Comparison of ENCODE assay signal across 8 cellular contexts in the genomic region with DNA sequence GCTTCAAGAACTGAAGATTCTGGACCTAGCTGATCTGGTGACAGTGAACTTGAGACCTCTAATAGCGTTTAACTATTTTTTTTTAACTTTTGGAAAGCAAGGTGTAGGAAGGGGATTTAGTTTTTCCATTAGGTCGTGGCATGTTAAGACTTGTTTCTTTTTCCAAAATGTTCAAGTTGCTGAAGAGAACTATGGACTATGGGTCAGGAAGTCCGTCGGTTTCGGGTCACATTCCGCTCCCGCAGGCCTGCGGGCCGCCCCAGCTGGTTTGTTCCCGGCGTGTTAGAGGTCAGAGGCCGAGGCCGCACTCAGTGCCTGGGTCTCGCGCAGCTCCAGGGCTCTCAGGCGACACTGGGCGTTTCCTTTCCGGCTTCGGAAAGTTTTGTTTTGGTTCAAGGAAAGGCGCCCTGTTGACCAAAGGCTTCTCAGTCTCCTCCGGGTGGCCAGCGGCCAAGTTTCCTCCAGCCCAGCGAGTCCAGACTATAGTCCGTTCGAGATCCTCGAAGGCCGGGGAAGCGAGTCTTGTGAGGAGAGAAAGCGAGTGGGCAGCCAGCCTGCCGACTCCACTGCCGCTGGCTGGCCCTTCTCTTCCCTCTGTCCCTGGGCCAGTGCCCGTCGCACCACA. TPM values are rescaled to one million over a fixed set of nuclear protein-coding genes. Genes with fewer than 3 reads are reported as not detected.
DNase-seq lines count a peak whose midpoint lies in the region; ATAC-seq and TF ChIP-seq lines count a peak whose summit lies in the region.

No MANE protein-coding gene starts in this region.

- DNase-seq in HCT116 (ENCODE audit: low read depth, low spot score) = no peak
- DNase-seq in NCI-H774 (lab: John Stamatoyannopoulos, UW) = peak; percentile 62
- peak; percentile 11 for DNase-seq in cortex of kidney (lab: John Stamatoyannopoulos, UW)
- DNase-seq in mesendoderm = peak; percentile 74
- peak; percentile 78 for DNase-seq in transverse colon
- no peak for DNase-seq in DMS153 (lab: John Stamatoyannopoulos, UW)

- H3K9ac ChIP-seq in HCT116 (ENCODE audit: low read length) = peak overlapping the region; percentile 83
- peak overlapping the region; percentile 78 for H3K9ac ChIP-seq in mesendoderm (ENCODE audit: low read length)

- in situ Hi-C loops in transverse colon (cut with MboI; ENCODE audit: low pct_ligation_motif_present in 1 of 4, low pct_unique_long_range_greater_than_20kb in 1 of 4, low sequenced_read_pairs in 3 of 4) = loop anchor here in 1 of 4 donors (10.0 kb wide), 1 partner anchor 250 kb away; no protein-coding TSS in a partner anchor

- intact Hi-C loops in HCT116 (cut with micrococcal nuclease) (loop anchor here (10.0 kb wide), 2 partner anchors 260 to 500 kb away; no protein-coding TSS in a partner anchor), transverse colon (cut with DNase I; ENCODE audit: low total_unique reads) (no loop called here)

- no CpG with 5 or more reads among the region's 33 CpGs for WGBS in mesendoderm (ENCODE audit: extremely low coverage, insufficient coverage, low lambda C conversion rate)
- 9 to 43% methylated on average over 2 to 32 of the region's 33 CpGs for WGBS in transverse colon (ENCODE audit: low coverage in 1 of 2), 2 donors

- H3K36me3 ChIP-seq in HCT116 (ENCODE audit: control insufficient read depth in 1 of 2, insufficient read depth in 2 of 2, low read length in 2 of 2) (no peaks in the 10 kb centered on the region), mesendoderm (ENCODE audit: control insufficient read depth, insufficient read depth, low read length) (no peaks in the 10 kb centered on the region), transverse colon (no peaks in the 10 kb centered on the region)

- H3K4me1 ChIP-seq in HCT116 (ENCODE audit: control insufficient read depth in 1 of 2, insufficient read depth in 2 of 2, low read length in 2 of 2) (peaks cover 28 to 61% of the 10 kb centered on the region in 2 experiments), mesendoderm (ENCODE audit: control insufficient read depth, low read depth, low read length) (peaks cover 2% of the 10 kb centered on the region), transverse colon (peaks cover 4 to 50% (median 23%) of the 10 kb centered on the region in 4 donors)

- peak overlapping the region; percentile 4 for H3K4ac ChIP-seq in mesendoderm (ENCODE audit: low read depth, low read length)

- H3K9me3 ChIP-seq in HCT116 (ENCODE audit: control insufficient read depth in 1 of 2, insufficient read depth in 1 of 2, low read depth in 1 of 2, low read length in 2 of 2) (no peaks in the 10 kb centered on the region), transverse colon (no peaks in the 10 kb centered on the region)

- H3K9me2 ChIP-seq in HCT116 (ENCODE audit: insufficient read depth) = no peaks in the 10 kb centered on the region

- no peak overlapping the region for H4K8ac ChIP-seq in mesendoderm (ENCODE audit: low read depth, low read length)

- H3K4me2 ChIP-seq in HCT116 (ENCODE audit: low read length) (peak overlapping the region; percentile 97), mesendoderm (ENCODE audit: low read length) (peak overlapping the region; percentile 62)

- ATAC-seq in GM18508 (IDR thresholded peaks at IDR 0.05; ENCODE audit: insufficient read depth, unreplicated experiment) = peak; percentile 30
- ATAC-seq in HCT116 = peak; percentile 53
- ATAC-seq in GM18520 (IDR thresholded peaks at IDR 0.05; ENCODE audit: unreplicated experiment) = no peak

- TF ChIP-seq POLR2A in HCT116 (IDR thresholded peaks at IDR 0.05; ENCODE audit: borderline replicate concordance, extremely low read depth, insufficient read depth, insufficient read length) = no peak
- no peak for TF ChIP-seq POLR2A in transverse colon (IDR thresholded peaks at IDR 0.05)

- RAD21 ChIA-PET in HCT116 (lab: Charles Lee; ENCODE audit: low non-redundant PET in 1 of 2, low total read pairs in 2 of 2, uncharacterized antibody in 2 of 2, unreplicated experiment in 2 of 2) = no interaction called here

- H3K4me3 ChIP-seq in HCT116 (replicated peaks in 1 of 2; ENCODE audit: low read depth in 1 of 2, low read length in 2 of 2) = peak overlapping the region; percentile 58 to 77
- H3K4me3 ChIP-seq in mesendoderm (ENCODE audit: low read length) = peak overlapping the region; percentile 19
- H3K4me3 ChIP-seq in transverse colon = peak overlapping the region; percentile 36 to 93 (median 86)

- H3K27me3 ChIP-seq in HCT116 (ENCODE audit: insufficient read depth, low read length) (no peaks in the 10 kb centered on the region), mesendoderm (ENCODE audit: insufficient read depth, low read length, poor library complexity) (no peaks in the 10 kb centered on the region), transverse colon (no peaks in the 10 kb centered on the region)

- H3K23ac ChIP-seq in mesendoderm (ENCODE audit: low read length) = no peak overlapping the region

- peak overlapping the region; percentile 49 for H2AFZ ChIP-seq in HCT116 (ENCODE audit: low read depth, low read length, poor library complexity, severe bottlenecking)

- no peak for TF ChIP-seq EP300 in transverse colon (IDR thresholded peaks at IDR 0.05; ENCODE audit: low read depth)

- no peak overlapping the region for H4K5ac ChIP-seq in mesendoderm (ENCODE audit: low read length)

- POLR2A ChIA-PET in HCT116 (lab: Charles Lee) = interaction anchor here (1.3 kb wide), 1 partner anchor 35 kb away, joined by 5 read pairs; no protein-coding TSS in a partner anchor

- TF ChIP-seq CTCF in HCT116 (IDR thresholded peaks at IDR 0.05 in 2 of 3, conservative IDR thresholded peaks at IDR 0.05 in 1 of 3; ENCODE audit: borderline replicate concordance in 1 of 3, insufficient read depth in 1 of 3, low read depth in 2 of 3, low read length in 2 of 3) (no peak), transverse colon (IDR thresholded peaks at IDR 0.05) (no peak)

- H3K27ac ChIP-seq in HCT116 (ENCODE audit: low read depth, low read length) = peak overlapping the region; percentile 92
- peak overlapping the region; percentile 88 for H3K27ac ChIP-seq in mesendoderm (ENCODE audit: low read depth, low read length)
- peak overlapping the region; percentile 96 to 97 (median 97) for H3K27ac ChIP-seq in transverse colon

- no peak overlapping the region for H2AK5ac ChIP-seq in mesendoderm (ENCODE audit: low read length)

- CTCF ChIA-PET in HCT116 (lab: Charles Lee) = interaction anchor here (1.5 kb wide), 1 partner anchor 246 kb away, joined by 6 read pairs; no protein-coding TSS in a partner anchor

- H2BK15ac ChIP-seq in mesendoderm (replicated peaks; ENCODE audit: low read depth) = no peak overlapping the region

- no peak overlapping the region for H2BK120ac ChIP-seq in mesendoderm (ENCODE audit: low read depth, low read length)

- no peaks in the 10 kb centered on the region for H3K79me1 ChIP-seq in mesendoderm (ENCODE audit: low read length)

- peak overlapping the region; percentile 92 for H3K56ac ChIP-seq in mesendoderm (ENCODE audit: low read length)

- no peaks in the 10 kb centered on the region for H4K20me1 ChIP-seq in HCT116 (ENCODE audit: insufficient read depth)

- H3K79me2 ChIP-seq in HCT116 (ENCODE audit: insufficient read depth, low read length) (peaks cover 39% of the 10 kb centered on the region), mesendoderm (ENCODE audit: control insufficient read depth, insufficient read depth, low read length) (peaks cover 3% of the 10 kb centered on the region)

- BruUV-seq in HCT116 (replicated peaks; lab: Mats Ljungman, UMichigan) = TSS peak; percentile 94

- H2BK5ac ChIP-seq in mesendoderm (ENCODE audit: low read length) = peak overlapping the region; percentile 12

- no peak for TF ChIP-seq RAD21 in HCT116 (IDR thresholded peaks at IDR 0.05; ENCODE audit: low read depth)

- peak overlapping the region; percentile 57 for H3K18ac ChIP-seq in mesendoderm (ENCODE audit: low read length)

TF ChIP-seq in HCT116, 20 proteins besides CTCF, POLR2A, EP300 and RAD21:
- TF ChIP-seq SIN3A (IDR thresholded peaks at IDR 0.05; ENCODE audit: low read depth) (no peak), TCF7L2 (IDR thresholded peaks at IDR 0.05; ENCODE audit: borderline replicate concordance, extremely low read depth, insufficient read depth, insufficient read length) (peak; percentile 53)

RNA-seq across cellular contexts. Expression of a gene that starts 0.6 kb away (rescaled TPM):
- total RNA-seq in HCT116 (2021; ENCODE audit: unreplicated experiment) (18.7 TPM), transverse colon (10 to 100 TPM; 25.8 to 45.4 (median 29.2) TPM)
- polyA plus RNA-seq in HCT116 (2012) = 12.8 and 13.2 TPM in 2 replicates
- polyA plus RNA-seq in mesendoderm (2013, experiment 1 of 2) = 8.6 TPM
- polyA plus RNA-seq in mesendoderm (2013, experiment 2 of 2) = 7.9 TPM

Comparison
In these comparisons a context has a peak if more than half of its experiments do, and no peak if none do; other contexts are left out.
1. DNase-seq: peak in NCI-H774 (single experiment), cortex of kidney (single experiment), mesendoderm (single experiment) and transverse colon (single experiment); none in HCT116 (single experiment) and DMS153 (single experiment).
2. H3K4me3 ChIP-seq: peak in every context shown above with its lines; median percentile 86 in transverse colon; 68 in HCT116; 19 in mesendoderm.
3. Peak in every context shown above with its lines, with median percentiles within 50 percentile points of each other: H3K27ac ChIP-seq.